ENCODE assay signal across 12 cellular contexts in the genomic region with DNA sequence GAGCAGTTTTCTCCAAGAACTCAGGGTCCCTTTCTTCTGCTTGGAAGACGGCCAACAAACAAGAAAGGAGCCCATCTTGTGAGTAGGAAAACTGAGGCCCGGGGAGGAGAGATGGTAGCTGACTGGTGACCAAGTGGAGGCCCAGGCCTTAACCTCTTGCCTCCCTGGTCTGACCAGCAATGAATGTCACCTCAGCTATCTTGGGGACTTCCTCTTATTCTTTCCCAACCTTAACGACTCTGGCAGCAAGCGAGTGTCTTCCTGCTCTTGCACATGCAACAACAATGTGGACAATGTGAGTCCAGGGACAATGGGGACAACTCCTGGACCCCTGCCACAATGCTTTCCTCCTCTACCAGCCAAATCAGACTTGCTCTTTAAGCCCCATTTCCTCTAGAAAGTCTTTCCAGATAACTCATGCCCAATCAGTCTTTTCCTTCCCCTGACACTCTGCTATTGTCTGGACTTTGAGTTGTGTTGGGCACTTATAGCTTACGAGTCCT. TPM values are rescaled to one million over a fixed set of nuclear protein-coding genes. Genes with fewer than 3 reads are reported as not detected.
DNase-seq lines count a peak whose midpoint lies in the region; ATAC-seq, FAIRE-seq and TF ChIP-seq lines count a peak whose summit lies in the region.
"Had no signal": no experiment of that assay in that cellular context is flagged by ENCODE, and none has a peak within 500 bp of the region (broad histone marks: within the 10 kb centered on the region; RNA-seq: fewer than 3 reads in every experiment).

No MANE protein-coding gene starts in this region.

- no peak overlapping the region for H2AFZ ChIP-seq in osteoblast (ENCODE audit: low read length)

- no peak for FAIRE-seq in RCC 7860 (lab: Jason Lieb, UNC)

- no peak overlapping the region for H3K4me2 ChIP-seq in osteoblast (ENCODE audit: insufficient read depth, low read length)

- ATAC-seq in gastroesophageal sphincter = no peak
- ATAC-seq in HG03565 (IDR thresholded peaks at IDR 0.05; ENCODE audit: unreplicated experiment) = no peak
- ATAC-seq: effector memory CD8-positive, alpha-beta T cell had no signal

- H3K9me3 ChIP-seq in gastroesophageal sphincter = no peaks in the 10 kb centered on the region
- H3K9me3 ChIP-seq in osteoblast (ENCODE audit: low read depth, low read length) = no peaks in the 10 kb centered on the region

- H3K27me3 ChIP-seq in gastroesophageal sphincter (no peaks in the 10 kb centered on the region), osteoblast (ENCODE audit: insufficient read depth, low read length) (no peaks in the 10 kb centered on the region)

- peaks cover 22 to 98% (median 84%) of the 10 kb centered on the region in 3 donors for H3K4me1 ChIP-seq in gastroesophageal sphincter
- peaks cover 75% of the 10 kb centered on the region for H3K4me1 ChIP-seq in osteoblast (ENCODE audit: insufficient read depth, low read length)

- H3K36me3 ChIP-seq in gastroesophageal sphincter (peaks cover 0 to 5% of the 10 kb centered on the region in 2 donors), osteoblast (ENCODE audit: insufficient read depth, low read length) (peaks cover 36% of the 10 kb centered on the region)

- H3K79me2 ChIP-seq in osteoblast (ENCODE audit: insufficient read depth, low read length) = peaks cover 83% of the 10 kb centered on the region

- TF ChIP-seq EP300 in gastroesophageal sphincter (IDR thresholded peaks at IDR 0.05) = no peak

- TF ChIP-seq POLR2A in gastroesophageal sphincter (IDR thresholded peaks at IDR 0.05) = no peak

- DNase-seq in AML-193 (lab: John Stamatoyannopoulos, UW) = peak; percentile 77 to 79
- DNase-seq in RCC 7860 (ENCODE audit: low spot score) = peak; percentile 66
- peak; percentile 60 for DNase-seq in osteoblast (ENCODE audit: insufficient read length, low spot score, missing footprints)
- no peak for DNase-seq in HPDE6-E6E7 (ENCODE audit: extremely low spot score)
- DNase-seq in NCI-H748 (lab: John Stamatoyannopoulos, UW; ENCODE audit: unreplicated experiment) = no peak
- DNase-seq in NCI-H446 (lab: John Stamatoyannopoulos, UW) = no peak
- DNase-seq: activated B cell treated with CpG ODN at 0.5 μM for 24 hours; activated gamma-delta T cell treated with Interleukin-2 at 50 U/mL for 16 hours; effector memory CD8-positive, alpha-beta T cell had no signal

- H3K4me3 ChIP-seq in gastroesophageal sphincter = no peak overlapping the region
- H3K4me3 ChIP-seq in osteoblast (ENCODE audit: insufficient read depth, low read length) = no peak overlapping the region

- 28 to 60% methylated on average over 3 to 4 of the region's 5 CpGs for WGBS in gastroesophageal sphincter (ENCODE audit: low coverage in 1 of 2), 2 donors

- H4K20me1 ChIP-seq in osteoblast (ENCODE audit: insufficient read depth, low read length) = peaks cover 31% of the 10 kb centered on the region

- TF ChIP-seq CTCF in gastroesophageal sphincter (IDR thresholded peaks at IDR 0.05) (no peak), osteoblast (IDR thresholded peaks at IDR 0.05; ENCODE audit: extremely low read depth, low read depth, low read length) (no peak)

- H3K27ac ChIP-seq in gastroesophageal sphincter (peak overlapping the region; percentile 95 to 98 (median 96)), osteoblast (ENCODE audit: low read depth, low read length) (peak overlapping the region; percentile 89)

RNA-seq across cellular contexts. Expression of a gene that starts 12.6 kb away (rescaled TPM):
- total RNA-seq in gastroesophageal sphincter = 1,000 to 10,000 TPM in 1 of 4 donors, 100 to 1,000 TPM in 3; 311 to 1,021 (median 351) TPM
- 220 and 265 TPM in 2 replicates for total RNA-seq in osteoblast

RNA-seq across cellular contexts. Expression of a gene that starts 52.3 kb away (rescaled TPM):
- not detected for total RNA-seq in gastroesophageal sphincter
- total RNA-seq in osteoblast = not detected in 2 replicates
- total RNA-seq: activated B cell treated with CpG ODN at 0.5 μM for 24 hours, renal cortical epithelial cell had no signal

Comparison
In these comparisons a context has a peak if more than half of its experiments do, and no peak if none do; other contexts are left out.
1. DNase-seq: peak in AML-193 (2 of 2), RCC 7860 (single experiment) and osteoblast (single experiment); none in HPDE6-E6E7 (single experiment), NCI-H748 (single experiment) and NCI-H446 (0 of 2).